In genomic region chr3:42653560-42654330, GRCh38 we compare ENCODE assay signal across 8 cellular contexts. TPM values are rescaled to one million over a fixed set of nuclear protein-coding genes. Genes with fewer than 3 reads are reported as not detected.
A peak's percentile ranks its signal among the peaks of the same experiment; 100 is the strongest.
DNase-seq lines count a peak whose midpoint lies in the region; ATAC-seq lines count a peak whose summit lies in the region.

TSS of gene ZBTB47 (plus strand) at chr3:42653697. CDS start at chr3:42658356, 4,659 bp downstream.

- H3K27ac Mint-ChIP-seq in central memory CD8-positive, alpha-beta T cell (ENCODE audit: low read depth): no peak within 1 kb of the TSS

- H3K9me3 Mint-ChIP-seq in central memory CD8-positive, alpha-beta T cell: no peaks in the 10 kb centered on the region

- H3K4me3 Mint-ChIP-seq in central memory CD8-positive, alpha-beta T cell: peak within 1 kb of the TSS; percentile 83

- H3K9ac ChIP-seq in skeletal muscle satellite cell (ENCODE audit: low read depth, low read length): peak within 1 kb of the TSS; percentile 94

- ATAC-seq in central memory CD8-positive, alpha-beta T cell (replicated peaks; ENCODE audit: extremely low read depth, poor library complexity, severe bottlenecking): peak; percentile 12

- H3K27me3 ChIP-seq in skeletal muscle satellite cell (ENCODE audit: control insufficient read depth, insufficient read depth, low read length): no peaks in the 10 kb centered on the region

- H3K27me3 Mint-ChIP-seq in central memory CD8-positive, alpha-beta T cell: no peaks in the 10 kb centered on the region

- H3K4me2 ChIP-seq in skeletal muscle satellite cell (ENCODE audit: low read length): peak within 1 kb of the TSS; percentile 99

- H3K9me3 ChIP-seq in skeletal muscle satellite cell (replicated peaks; ENCODE audit: low read length): no peaks in the 10 kb centered on the region

- H3K4me1 Mint-ChIP-seq in central memory CD8-positive, alpha-beta T cell: peaks cover 30% of the 10 kb centered on the region

- peak within 1 kb of the TSS; percentile 87 for H3K4me3 ChIP-seq in skeletal muscle satellite cell (ENCODE audit: low read length)

- peaks cover 27% of the 10 kb centered on the region for H3K36me3 ChIP-seq in skeletal muscle satellite cell (ENCODE audit: insufficient read depth, low read length)

- DNase-seq in SKM-1 treated with dmso at 0.1 percent for 144 hours (lab: John Stamatoyannopoulos, UW; ENCODE audit: unreplicated experiment) (peak; percentile 53), SKM-1 (lab: John Stamatoyannopoulos, UW; ENCODE audit: unreplicated experiment) (no peak), NOMO-1 treated with DMSO at 0.1 percent for 48 hours (lab: John Stamatoyannopoulos, UW; ENCODE audit: unreplicated experiment) (peak; percentile 24), islet precursor cell (peak; percentile 70), GM19240 (ENCODE audit: insufficient read length, low spot score) (no peak)
- no peak for DNase-seq in central memory CD8-positive, alpha-beta T cell (ENCODE audit: low spot score in 2 of 2)
- no peak for DNase-seq in effector CD8-positive, alpha-beta T cell (lab: John Stamatoyannopoulos, UW)

- H3K36me3 Mint-ChIP-seq in central memory CD8-positive, alpha-beta T cell (ENCODE audit: insufficient read depth): peaks cover 1% of the 10 kb centered on the region

- H3K4me1 ChIP-seq in skeletal muscle satellite cell (ENCODE audit: control insufficient read depth, insufficient read depth, low read length): peaks cover 56% of the 10 kb centered on the region

RNA-seq across cellular contexts. Expression of gene ZBTB47, which starts in this region (rescaled TPM):
- 14.2 and 18.1 TPM in 2 replicates for total RNA-seq in skeletal muscle satellite cell (2012; rRNA removed)

Comparison
In these comparisons a context has a peak if more than half of its experiments do, and no peak if none do; other contexts are left out.
1. DNase-seq: peak in SKM-1 treated with dmso at 0.1 percent for 144 hours (single experiment), NOMO-1 treated with DMSO at 0.1 percent for 48 hours (single experiment) and islet precursor cell (single experiment); none in SKM-1 (single experiment), central memory CD8-positive, alpha-beta T cell (0 of 2), GM19240 (single experiment) and effector CD8-positive, alpha-beta T cell (single experiment).